10 cellular contexts compared by ENCODE assay signal in the genomic region with DNA sequence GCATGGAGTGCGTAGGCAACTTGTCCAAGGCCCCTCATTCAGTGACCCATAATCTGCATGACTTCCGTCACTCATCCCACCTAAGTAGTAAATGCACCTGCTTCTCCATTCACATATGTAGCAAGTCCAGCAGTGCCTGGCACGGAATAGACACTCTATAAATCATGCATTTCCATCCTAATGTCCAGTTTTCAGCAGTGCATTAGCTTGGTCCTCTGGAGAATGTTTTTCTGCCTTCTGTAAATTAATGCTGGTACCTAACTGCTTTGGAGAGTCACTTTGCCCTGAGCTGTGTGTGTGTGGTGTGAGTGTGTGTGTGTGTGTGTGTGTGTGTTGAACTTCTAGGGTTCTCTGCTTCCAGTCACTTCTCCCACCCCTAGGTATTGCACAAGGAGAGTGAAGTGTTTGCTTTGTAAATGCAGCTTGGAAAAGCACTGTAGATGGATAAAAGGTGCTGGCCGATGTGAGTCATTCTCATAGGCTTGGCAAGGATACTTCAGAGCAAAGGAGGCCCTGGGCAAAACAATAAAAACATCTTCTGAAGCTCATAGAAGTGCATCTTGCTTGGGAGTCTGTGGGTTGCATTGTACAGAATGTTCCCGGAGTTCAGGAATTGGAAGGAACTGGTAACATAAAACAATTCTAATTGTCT.
DNase-seq lines count a peak whose midpoint lies in the region; ATAC-seq and TF ChIP-seq lines count a peak whose summit lies in the region.
"Had no signal": no experiment of that assay in that cellular context is flagged by ENCODE, and none has a peak within 500 bp of the region (broad histone marks: within the 10 kb centered on the region; RNA-seq: fewer than 3 reads in every experiment).

No MANE protein-coding gene starts in this region.

- H3K36me3 Mint-ChIP-seq in endodermal cell (ENCODE audit: low read depth): no peaks in the 10 kb centered on the region

- H3K4me1 ChIP-seq in body of pancreas (no peaks in the 10 kb centered on the region), liver (ENCODE audit: control insufficient read depth in 4 of 4, insufficient read depth in 4 of 4, low read length in 3 of 4) (no peaks in the 10 kb centered on the region), heart right ventricle (peaks cover 0 to 6% (median 0%) of the 10 kb centered on the region in 9 donors), endodermal cell (ENCODE audit: control insufficient read depth, insufficient read depth, low read length) (no peaks in the 10 kb centered on the region)

- TF ChIP-seq CTCF in body of pancreas (IDR thresholded peaks at IDR 0.05): no peak
- no peak for TF ChIP-seq CTCF in liver (IDR thresholded peaks at IDR 0.05; ENCODE audit: low read depth, low read length, missing input control)
- TF ChIP-seq CTCF in heart right ventricle (IDR thresholded peaks at IDR 0.05): no peak
- no peak for TF ChIP-seq CTCF in endodermal cell (conservative IDR thresholded peaks at IDR 0.05)

- H3K27me3 Mint-ChIP-seq in endodermal cell (ENCODE audit: insufficient read depth): no peaks in the 10 kb centered on the region

- no peak overlapping the region for H3K4me3 ChIP-seq in MG63
- H3K4me3 ChIP-seq in body of pancreas: no peak overlapping the region
- no peak overlapping the region for H3K4me3 ChIP-seq in liver (ENCODE audit: low read depth in 1 of 3, low read length in 3 of 3)
- H3K4me3 ChIP-seq in heart right ventricle: no peak overlapping the region
- no peak overlapping the region for H3K4me3 ChIP-seq in endodermal cell (ENCODE audit: low read length)
- H3K4me3 ChIP-seq: BLaER1 had no signal

- no peaks in the 10 kb centered on the region for H3K4me1 Mint-ChIP-seq in endodermal cell

- ATAC-seq in body of pancreas (peak; percentile 56), GM21381 (IDR thresholded peaks at IDR 0.05; ENCODE audit: unreplicated experiment) (no peak), heart right ventricle (no peak)

- H3K27me3 ChIP-seq in MG63: no peaks in the 10 kb centered on the region
- H3K27me3 ChIP-seq in body of pancreas: no peaks in the 10 kb centered on the region
- no peaks in the 10 kb centered on the region for H3K27me3 ChIP-seq in liver (ENCODE audit: control insufficient read depth in 4 of 4, insufficient read depth in 4 of 4, low read length in 3 of 4)
- H3K27me3 ChIP-seq in heart right ventricle: peaks cover 0 to 19% (median 0%) of the 10 kb centered on the region in 7 donors
- no peaks in the 10 kb centered on the region for H3K27me3 ChIP-seq in endodermal cell (ENCODE audit: control insufficient read depth, insufficient read depth, low read length, poor library complexity, severe bottlenecking)

- no peaks in the 10 kb centered on the region for H3K9me3 Mint-ChIP-seq in endodermal cell

- intact Hi-C loops in body of pancreas (cut with DNase I) (no loop called here), heart right ventricle (cut with DNase I) (loop anchor here in 1 of 10 donors (5.0 kb wide), 1 partner anchor 677 kb away; no protein-coding TSS in a partner anchor)

- peak; percentile 65 for DNase-seq in A172 (ENCODE audit: low spot score)
- peak; percentile 59 for DNase-seq in MG63
- DNase-seq in body of pancreas: peak in 2 of 4 donors; percentile 48 to 51
- no peak for DNase-seq in DMS 273 treated with DMSO at 0.1 percent for 48 hours (lab: John Stamatoyannopoulos, UW)
- DNase-seq in heart right ventricle: no peak
- no peak for DNase-seq in endodermal cell
- DNase-seq: activated CD4-positive, alpha-beta T cell treated with anti-CD3 and anti-CD28 coated beads for 4 hours had no signal

- H3K9ac ChIP-seq in liver (ENCODE audit: low read depth in 1 of 2, low read length in 2 of 2): no peak overlapping the region
- no peak overlapping the region for H3K9ac ChIP-seq in endodermal cell (ENCODE audit: extremely low read depth, low read length, poor library complexity, severe bottlenecking)
- H3K9ac ChIP-seq: BLaER1 had no signal

- H3K27ac Mint-ChIP-seq in endodermal cell: no peak overlapping the region

- no peaks in the 10 kb centered on the region for H3K9me3 ChIP-seq in MG63
- H3K9me3 ChIP-seq in body of pancreas: no peaks in the 10 kb centered on the region
- H3K9me3 ChIP-seq in liver (ENCODE audit: control insufficient read depth in 4 of 4, low read length in 3 of 4): no peaks in the 10 kb centered on the region
- no peaks in the 10 kb centered on the region for H3K9me3 ChIP-seq in heart right ventricle
- no peaks in the 10 kb centered on the region for H3K9me3 ChIP-seq in endodermal cell (ENCODE audit: control insufficient read depth, low read length)
- H3K9me3 ChIP-seq: BLaER1 had no signal

- H3K36me3 ChIP-seq in MG63: no peaks in the 10 kb centered on the region
- H3K36me3 ChIP-seq in body of pancreas (replicated peaks in 1 of 2; ENCODE audit: insufficient read depth in 1 of 2, low read depth in 2 of 2): no peaks in the 10 kb centered on the region
- H3K36me3 ChIP-seq in liver (ENCODE audit: control insufficient read depth in 4 of 4, insufficient read depth in 3 of 4, low read depth in 1 of 4, low read length in 3 of 4): no peaks in the 10 kb centered on the region
- H3K36me3 ChIP-seq in heart right ventricle: no peaks in the 10 kb centered on the region
- no peaks in the 10 kb centered on the region for H3K36me3 ChIP-seq in endodermal cell (ENCODE audit: control insufficient read depth, insufficient read depth, low read length)
- H3K36me3 ChIP-seq: BLaER1 had no signal

- 40 to 41% methylated on average over 5 of the region's 5 CpGs for WGBS in body of pancreas, 2 donors
- WGBS in liver: 38% methylated on average over 5 of the region's 5 CpGs
- WGBS in heart right ventricle, 2 donors: 48 to 54% methylated on average over 5 of the region's 5 CpGs
- 43 to 51% methylated on average over 4 to 5 of the region's 5 CpGs for WGBS in endodermal cell (ENCODE audit: insufficient coverage in 1 of 2, insufficient read length in 1 of 2), 2 experiments

- H3K4me3 Mint-ChIP-seq in endodermal cell: no peak overlapping the region

- no peak overlapping the region for H3K27ac ChIP-seq in body of pancreas
- no peak overlapping the region for H3K27ac ChIP-seq in liver (ENCODE audit: low read depth in 1 of 2, low read length in 2 of 2)
- no peak overlapping the region for H3K27ac ChIP-seq in heart right ventricle
- no peak overlapping the region for H3K27ac ChIP-seq in endodermal cell (ENCODE audit: low read depth, low read length)
- H3K27ac ChIP-seq: BLaER1 had no signal

- peak in 1 of 2 donors; percentile 28 for TF ChIP-seq RAD21 in liver (IDR thresholded peaks at IDR 0.05)

- TF ChIP-seq POLR2A in body of pancreas (IDR thresholded peaks at IDR 0.05): no peak

TF ChIP-seq in liver, 16 proteins besides CTCF, POLR2A, EP300 and RAD21:
- TF ChIP-seq, protein P1, sequence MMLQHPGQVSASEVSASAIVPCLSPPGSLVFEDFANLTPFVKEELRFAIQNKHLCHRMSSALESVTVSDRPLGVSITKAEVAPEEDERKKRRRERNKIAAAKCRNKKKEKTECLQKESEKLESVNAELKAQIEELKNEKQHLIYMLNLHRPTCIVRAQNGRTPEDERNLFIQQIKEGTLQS (IDR thresholded peaks at IDR 0.05): no peak
- TF ChIP-seq, protein P2, sequence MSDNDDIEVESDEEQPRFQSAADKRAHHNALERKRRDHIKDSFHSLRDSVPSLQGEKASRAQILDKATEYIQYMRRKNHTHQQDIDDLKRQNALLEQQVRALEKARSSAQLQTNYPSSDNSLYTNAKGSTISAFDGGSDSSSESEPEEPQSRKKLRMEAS (IDR thresholded peaks at IDR 0.05): no peak
- no peak for TF ChIP-seq FOXA2 (IDR thresholded peaks at IDR 0.05)
- TF ChIP-seq SP1 (IDR thresholded peaks at IDR 0.05): peak; percentile 23
- TF ChIP-seq FOXA1 (IDR thresholded peaks at IDR 0.05): peak; percentile 37
- peak; percentile 76 to 83 for TF ChIP-seq JUND (IDR thresholded peaks at IDR 0.05)
- TF ChIP-seq RXRA (IDR thresholded peaks at IDR 0.05): peak; percentile 36 to 61
- TF ChIP-seq HNF4A (conservative IDR thresholded peaks at IDR 0.05): peak; percentile 42 to 45
- TF ChIP-seq YY1 (IDR thresholded peaks at IDR 0.05): no peak

Comparison
In these comparisons a context has a peak if more than half of its experiments do, and no peak if none do; other contexts are left out.
1. DNase-seq: peak in A172 (single experiment) and MG63 (single experiment); none in DMS 273 treated with DMSO at 0.1 percent for 48 hours (single experiment), heart right ventricle (0 of 2) and endodermal cell (single experiment).